9 cellular contexts compared by ENCODE assay signal in the genomic region with DNA sequence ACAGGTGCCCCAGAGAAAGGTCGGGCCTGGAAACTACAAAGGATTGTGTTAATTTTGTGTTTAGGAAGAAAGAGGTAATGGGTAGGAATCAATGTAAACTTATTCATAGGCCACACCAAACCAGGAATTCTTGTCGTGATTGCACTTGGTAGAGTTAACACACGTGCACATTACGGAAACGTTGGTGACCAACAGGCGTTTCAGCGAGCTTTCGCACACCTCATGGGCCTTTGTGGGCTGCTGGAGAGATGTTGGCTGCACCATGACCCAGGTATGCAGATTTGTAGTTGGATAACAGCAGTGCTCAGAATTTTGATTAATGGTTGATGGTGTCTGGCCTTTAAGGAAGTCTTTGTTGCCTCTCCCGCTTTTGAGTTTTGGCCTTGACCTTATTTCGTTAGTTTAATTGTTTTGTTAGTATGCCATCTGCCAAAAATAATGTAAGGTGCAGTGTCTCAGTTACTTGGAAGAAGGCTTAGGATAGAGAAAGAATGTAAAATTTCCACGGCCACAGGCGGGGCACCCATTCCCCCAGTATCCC. TPM values are rescaled to one million over a fixed set of nuclear protein-coding genes. Genes with fewer than 3 reads are reported as not detected.
DNase-seq lines count a peak whose midpoint lies in the region; ATAC-seq, FAIRE-seq and TF ChIP-seq lines count a peak whose summit lies in the region.
"Had no signal": no experiment of that assay in that cellular context is flagged by ENCODE, and none has a peak within 500 bp of the region (broad histone marks: within the 10 kb centered on the region; RNA-seq: fewer than 3 reads in every experiment).

No MANE protein-coding gene starts in this region.

- peaks cover 4% of the 10 kb centered on the region for H3K36me3 Mint-ChIP-seq in T-helper 1 cell treated with Interleukin-12 subunit alpha and Interleukin-12 subunit beta and Interleukin-4 antibody, amounts not matched to agents 30 μg/mL and 1 μg/mL, for 36 hours (ENCODE audit: low read depth)
- peaks cover 6% of the 10 kb centered on the region for H3K36me3 Mint-ChIP-seq in activated CD4-positive, alpha-beta memory T cell treated with anti-CD3 and anti-CD28 coated beads for 36 hours

- intact Hi-C loops in activated CD4-positive, alpha-beta memory T cell treated with anti-CD3 and anti-CD28 coated beads for 36 hours (cut with micrococcal nuclease): loop anchor here (5.0 to 10.0 kb wide), 2 partner anchors 243 to 281 kb away; no protein-coding TSS in a partner anchor
- intact Hi-C loops in kidney (cut with DNase I): no loop called here

- DNase-seq in T-helper 1 cell (no peak), NCI-H524 treated with DMSO at 0.1 percent for 48 hours (lab: John Stamatoyannopoulos, UW) (no peak), kidney (no peak)
- DNase-seq in activated CD4-positive, alpha-beta memory T cell treated with anti-CD3 and anti-CD28 coated beads for 36 hours: no peak
- DNase-seq in stimulated activated naive CD8-positive, alpha-beta T cell treated with anti-CD3 and anti-CD28 coated beads, Interleukin-15, amount 100 ng/mL, for 72 hours: no peak
- no peak for DNase-seq in effector memory CD4-positive, alpha-beta T cell
- DNase-seq: NCI-H1417 treated with DMSO at 0.1 percent for 48 hours had no signal

- H3K27me3 ChIP-seq in iPS-18a (ENCODE audit: control insufficient read depth, insufficient read depth, low read length): no peaks in the 10 kb centered on the region
- no peaks in the 10 kb centered on the region for H3K27me3 ChIP-seq in effector memory CD4-positive, alpha-beta T cell (replicated peaks; ENCODE audit: control insufficient read depth, insufficient read depth, low read length, poor library complexity, severe bottlenecking)

- peak overlapping the region; percentile 50 for H3K27ac Mint-ChIP-seq in T-helper 1 cell treated with Interleukin-12 subunit alpha and Interleukin-12 subunit beta and Interleukin-4 antibody, amounts not matched to agents 30 μg/mL and 1 μg/mL, for 36 hours
- peak overlapping the region; percentile 54 for H3K27ac Mint-ChIP-seq in activated CD4-positive, alpha-beta memory T cell treated with anti-CD3 and anti-CD28 coated beads for 36 hours
- no peak overlapping the region for H3K27ac Mint-ChIP-seq in stimulated activated naive CD8-positive, alpha-beta T cell treated with anti-CD3 and anti-CD28 coated beads, Interleukin-15, amount 100 ng/mL, for 72 hours

- no peak for ATAC-seq in stimulated activated naive CD8-positive, alpha-beta T cell treated with anti-CD3 and anti-CD28 coated beads, Interleukin-15, amount 100 ng/mL, for 72 hours

- POLR2A ChIA-PET in activated CD4-positive, alpha-beta memory T cell treated with anti-CD3 and anti-CD28 coated beads for 36 hours (lab: Charles Lee): no interaction called here

- peak overlapping the region; percentile 58 for H3K9ac ChIP-seq in iPS-18a (ENCODE audit: low read length)
- H3K9ac ChIP-seq in kidney (ENCODE audit: low read length in 2 of 2): no peak overlapping the region

- CTCF ChIA-PET in activated CD4-positive, alpha-beta memory T cell treated with anti-CD3 and anti-CD28 coated beads for 36 hours (lab: Charles Lee): interaction anchor here (0.8 to 1.8 kb wide), 4 partner anchors 19 to 36 kb away, joined by 3 to 5 read pairs (median 4); no protein-coding TSS in a partner anchor

- peaks cover 28% of the 10 kb centered on the region for H3K4me1 Mint-ChIP-seq in T-helper 1 cell treated with Interleukin-12 subunit alpha and Interleukin-12 subunit beta and Interleukin-4 antibody, amounts not matched to agents 30 μg/mL and 1 μg/mL, for 36 hours (ENCODE audit: low read depth)
- peaks cover 47% of the 10 kb centered on the region for H3K4me1 Mint-ChIP-seq in activated CD4-positive, alpha-beta memory T cell treated with anti-CD3 and anti-CD28 coated beads for 36 hours (ENCODE audit: low read depth)
- peaks cover 57% of the 10 kb centered on the region for H3K4me1 Mint-ChIP-seq in stimulated activated naive CD8-positive, alpha-beta T cell treated with anti-CD3 and anti-CD28 coated beads, Interleukin-15, amount 100 ng/mL, for 72 hours

- H3K9me3 Mint-ChIP-seq in T-helper 1 cell treated with Interleukin-12 subunit alpha and Interleukin-12 subunit beta and Interleukin-4 antibody, amounts not matched to agents 30 μg/mL and 1 μg/mL, for 36 hours: no peaks in the 10 kb centered on the region
- H3K9me3 Mint-ChIP-seq in activated CD4-positive, alpha-beta memory T cell treated with anti-CD3 and anti-CD28 coated beads for 36 hours: no peaks in the 10 kb centered on the region
- H3K9me3 Mint-ChIP-seq in stimulated activated naive CD8-positive, alpha-beta T cell treated with anti-CD3 and anti-CD28 coated beads, Interleukin-15, amount 100 ng/mL, for 72 hours: no peaks in the 10 kb centered on the region

- TF ChIP-seq CTCF in kidney (IDR thresholded peaks at IDR 0.05; ENCODE audit: borderline replicate concordance, extremely low read depth, insufficient read depth): no peak

- FAIRE-seq in kidney (lab: Jason Lieb, UNC): no peak

- H3K4me3 ChIP-seq in iPS-18a (ENCODE audit: low read length) (peak overlapping the region; percentile 68), kidney (ENCODE audit: low read length in 2 of 2) (peak overlapping the region in 1 of 2 donors; percentile 78)
- no peak overlapping the region for H3K4me3 ChIP-seq in effector memory CD4-positive, alpha-beta T cell (ENCODE audit: insufficient read depth, low read depth, low read length, poor library complexity, severe bottlenecking)

- H3K4me1 ChIP-seq in iPS-18a (ENCODE audit: control insufficient read depth, low read depth, low read length) (peaks cover 13% of the 10 kb centered on the region), kidney (ENCODE audit: control insufficient read depth in 1 of 2, insufficient read depth in 1 of 2, low read depth in 1 of 2, low read length in 2 of 2) (peaks cover 0 to 9% of the 10 kb centered on the region in 2 donors)
- peaks cover 9% of the 10 kb centered on the region for H3K4me1 ChIP-seq in effector memory CD4-positive, alpha-beta T cell (ENCODE audit: control insufficient read depth, insufficient read depth, low read length, poor library complexity, severe bottlenecking)

- peak overlapping the region; percentile 81 for H3K4me3 Mint-ChIP-seq in T-helper 1 cell treated with Interleukin-12 subunit alpha and Interleukin-12 subunit beta and Interleukin-4 antibody, amounts not matched to agents 30 μg/mL and 1 μg/mL, for 36 hours
- peak overlapping the region; percentile 87 for H3K4me3 Mint-ChIP-seq in activated CD4-positive, alpha-beta memory T cell treated with anti-CD3 and anti-CD28 coated beads for 36 hours
- peak overlapping the region; percentile 84 to 85 for H3K4me3 Mint-ChIP-seq in stimulated activated naive CD8-positive, alpha-beta T cell treated with anti-CD3 and anti-CD28 coated beads, Interleukin-15, amount 100 ng/mL, for 72 hours

- H3K27me3 Mint-ChIP-seq in T-helper 1 cell treated with Interleukin-12 subunit alpha and Interleukin-12 subunit beta and Interleukin-4 antibody, amounts not matched to agents 30 μg/mL and 1 μg/mL, for 36 hours (ENCODE audit: low read depth): no peaks in the 10 kb centered on the region
- no peaks in the 10 kb centered on the region for H3K27me3 Mint-ChIP-seq in activated CD4-positive, alpha-beta memory T cell treated with anti-CD3 and anti-CD28 coated beads for 36 hours
- no peaks in the 10 kb centered on the region for H3K27me3 Mint-ChIP-seq in stimulated activated naive CD8-positive, alpha-beta T cell treated with anti-CD3 and anti-CD28 coated beads, Interleukin-15, amount 100 ng/mL, for 72 hours

- H3K9me3 ChIP-seq in iPS-18a (ENCODE audit: control insufficient read depth, low read depth, low read length) (no peaks in the 10 kb centered on the region), kidney (ENCODE audit: control insufficient read depth in 1 of 2, low read length in 2 of 2) (no peaks in the 10 kb centered on the region)
- H3K9me3 ChIP-seq in effector memory CD4-positive, alpha-beta T cell (ENCODE audit: control insufficient read depth, low read length): no peaks in the 10 kb centered on the region

- H3K36me3 ChIP-seq in iPS-18a (ENCODE audit: control insufficient read depth, low read depth, low read length) (no peaks in the 10 kb centered on the region), kidney (ENCODE audit: control insufficient read depth in 1 of 2, insufficient read depth in 2 of 2, low read length in 2 of 2) (no peaks in the 10 kb centered on the region)
- H3K36me3 ChIP-seq in effector memory CD4-positive, alpha-beta T cell (ENCODE audit: control insufficient read depth, insufficient read depth, low read length): no peaks in the 10 kb centered on the region

- H3K27ac ChIP-seq in iPS-18a (ENCODE audit: low read length): no peak overlapping the region
- H3K27ac ChIP-seq in effector memory CD4-positive, alpha-beta T cell (ENCODE audit: insufficient read depth, low read length, poor library complexity, severe bottlenecking): no peak overlapping the region
- H3K27ac ChIP-seq in kidney (ENCODE audit: low read depth in 2 of 2, low read length in 2 of 2): peak overlapping the region in 1 of 2 donors; percentile 2

RNA-seq across cellular contexts. Expression of a gene that starts 1.8 kb away (rescaled TPM):
- total RNA-seq in activated CD4-positive, alpha-beta memory T cell treated with anti-CD3 and anti-CD28 coated beads for 36 hours: 10 to 100 TPM; 14.4 to 15.6 TPM
- 18.6 TPM for total RNA-seq in kidney
- polyA plus RNA-seq in kidney (ENCODE audit: insufficient read depth, low read depth, low replicate concordance): 1.1 TPM

Comparison
In these comparisons a context has a peak if more than half of its experiments do, and no peak if none do; other contexts are left out.
1. H3K27ac Mint-ChIP-seq: peak in T-helper 1 cell treated with Interleukin-12 subunit alpha and Interleukin-12 subunit beta and Interleukin-4 antibody, amounts not matched to agents 30 μg/mL and 1 μg/mL, for 36 hours (single experiment) and activated CD4-positive, alpha-beta memory T cell treated with anti-CD3 and anti-CD28 coated beads for 36 hours (single experiment); none in stimulated activated naive CD8-positive, alpha-beta T cell treated with anti-CD3 and anti-CD28 coated beads, Interleukin-15, amount 100 ng/mL, for 72 hours (0 of 2).
2. Peak in every context shown above with its lines, with median percentiles within 50 percentile points of each other: H3K4me3 Mint-ChIP-seq.